ENCODE assay signal across 13 cellular contexts in genomic region chr2:232369126-232369955, GRCh38. TPM values are rescaled to one million over a fixed set of nuclear protein-coding genes. Genes with fewer than 3 reads are reported as not detected.
DNase-seq lines count a peak whose midpoint lies in the region; ATAC-seq and TF ChIP-seq lines count a peak whose summit lies in the region.
"Had no signal": no experiment of that assay in that cellular context is flagged by ENCODE, and none has a peak within 500 bp of the region (broad histone marks: within the 10 kb centered on the region; RNA-seq: fewer than 3 reads in every experiment).

No MANE protein-coding gene starts in this region.

- H3K27me3 Mint-ChIP-seq in chondrocyte (ENCODE audit: low read depth), result no peaks in the 10 kb centered on the region

- H3K9me3 ChIP-seq in upper lobe of right lung, result no peaks in the 10 kb centered on the region

- DNase-seq in H7, result peak; percentile 46
- DNase-seq in chondrocyte (ENCODE audit: low spot score), result peak; percentile 61
- DNase-seq in medulla oblongata (ENCODE audit: extremely low spot score), result peak; percentile 7
- peak; percentile 52 for DNase-seq in upper lobe of right lung
- DNase-seq in DMS114 treated with DMSO at 0.1 percent for 48 hours (lab: John Stamatoyannopoulos, UW; ENCODE audit: unreplicated experiment), result no peak
- no peak for DNase-seq in GM03348 (ENCODE audit: low spot score)
- no peak for DNase-seq in stimulated activated CD4-positive, alpha-beta T cell treated with anti-CD3 and anti-CD28 coated beads, Interleukin-1b, Interleukin-23, amount 100 ng/mL, for 48 hours
- DNase-seq: ACHN; CD8-positive, alpha-beta T cell; GF-D8; NCI-H1436 treated with DMSO at 0.1 percent for 48 hours; NCI-H2081; NCI-H526 had no signal

- ATAC-seq in upper lobe of right lung, result no peak

- H3K27ac ChIP-seq in upper lobe of right lung, result no peak overlapping the region

- TF ChIP-seq CTCF in chondrocyte (IDR thresholded peaks at IDR 0.05) (no peak), upper lobe of right lung (IDR thresholded peaks at IDR 0.05) (no peak)

- H3K27me3 ChIP-seq in H7 (ENCODE audit: control insufficient read depth, insufficient read depth, low read length) (no peaks in the 10 kb centered on the region), upper lobe of right lung (no peaks in the 10 kb centered on the region)

- no peak overlapping the region for H3K4me3 Mint-ChIP-seq in chondrocyte (ENCODE audit: unreplicated experiment)
- H3K4me3 Mint-ChIP-seq: CD8-positive, alpha-beta T cell had no signal

- intact Hi-C loops in upper lobe of right lung (cut with DNase I), result no loop called here

- H3K4me3 ChIP-seq in H7 (ENCODE audit: insufficient read depth, low read depth, low read length), result no peak overlapping the region
- H3K4me3 ChIP-seq in upper lobe of right lung, result no peak overlapping the region

- peaks cover 4% of the 10 kb centered on the region for H3K4me1 Mint-ChIP-seq in chondrocyte (ENCODE audit: low read depth)

- H3K9me3 Mint-ChIP-seq in chondrocyte (ENCODE audit: low read depth), result no peaks in the 10 kb centered on the region
- H3K9me3 Mint-ChIP-seq: CD8-positive, alpha-beta T cell had no signal

- H3K36me3 Mint-ChIP-seq in chondrocyte (ENCODE audit: low read depth), result no peaks in the 10 kb centered on the region
- H3K36me3 Mint-ChIP-seq: CD8-positive, alpha-beta T cell had no signal

- no peak overlapping the region for H3K27ac Mint-ChIP-seq in chondrocyte (ENCODE audit: unreplicated experiment)
- H3K27ac Mint-ChIP-seq: CD8-positive, alpha-beta T cell had no signal

- no peaks in the 10 kb centered on the region for H3K36me3 ChIP-seq in H7 (replicated peaks; ENCODE audit: control insufficient read depth, insufficient read depth, low read length)
- no peaks in the 10 kb centered on the region for H3K36me3 ChIP-seq in upper lobe of right lung

- no peaks in the 10 kb centered on the region for H3K4me1 ChIP-seq in upper lobe of right lung

RNA-seq across cellular contexts. Expression of gene ALPP, which starts 9.2 kb away (rescaled TPM):
- total RNA-seq in H7 (2014; rRNA removed; shearing (Covaris generic)), result 0.15 and 0.69 TPM in 2 replicates
- total RNA-seq in chondrocyte (not detected in 3 replicates), upper lobe of right lung (9.5 TPM)
- total RNA-seq: CD8-positive, alpha-beta T cell had no signal

RNA-seq across cellular contexts. Expression of gene ALPG, which starts 37.3 kb away (rescaled TPM):
- 0.21 and 0.89 TPM in 2 replicates for total RNA-seq in H7 (2014; rRNA removed; shearing (Covaris generic))
- total RNA-seq in chondrocyte, result not detected in 3 replicates
- total RNA-seq in upper lobe of right lung, result 0.49 TPM
- total RNA-seq: CD8-positive, alpha-beta T cell had no signal

Comparison
In these comparisons a context has a peak if more than half of its experiments do, and no peak if none do; other contexts are left out.
1. DNase-seq: peak in H7 (single experiment), chondrocyte (single experiment), medulla oblongata (single experiment) and upper lobe of right lung (single experiment); none in DMS114 treated with DMSO at 0.1 percent for 48 hours (single experiment), GM03348 (single experiment) and stimulated activated CD4-positive, alpha-beta T cell treated with anti-CD3 and anti-CD28 coated beads, Interleukin-1b, Interleukin-23, amount 100 ng/mL, for 48 hours (single experiment).